Comparison of ENCODE assay signal across 23 cellular contexts in genomic region chr13:111514646-111515617, GRCh38.
"Had no signal": no experiment of that assay in that cellular context is flagged by ENCODE, and none has a peak within 500 bp of the region (broad histone marks: within the 10 kb centered on the region; RNA-seq: fewer than 3 reads in every experiment).

No MANE protein-coding gene starts in this region.

- H3K27ac Mint-ChIP-seq: activated CD4-positive, alpha-beta memory T cell treated with anti-CD3 and anti-CD28 coated beads, Interleukin-2, amount 10 ng/mL, durations not matched to agents 7 days and 5 days; activated CD4-positive, alpha-beta T cell treated with anti-CD3 and anti-CD28 coated beads, Interleukin-2, amount 10 ng/mL, durations not matched to agents 24 days and 14 days; activated naive CD4-positive, alpha-beta T cell treated with anti-CD3 and anti-CD28 coated beads, Interleukin-2, amount 50 U/mL, for 72 hours; activated T-helper 1 cell treated with anti-CD3 and anti-CD28 coated beads, Interleukin-12 subunit alpha, Interleukin-12 subunit beta, Interleukin-2, Interleukin-4 antibody, amounts not matched to agents 30 ng/mL and 10 ng/mL and 1 ng/mL, durations not matched to agents 14 hours and 24 hours and 36 hours; immature natural killer cell; memory B cell; nephron; progenitor cell of endocrine pancreas; stimulated activated naive CD8-positive, alpha-beta T cell treated with anti-CD3 and anti-CD28 coated beads, Interleukin-15, Interleukin-2, amounts not matched to agents 100 ng/mL and 50 ng/mL, for 24 hours; T-helper 1 cell treated with Interleukin-12 subunit alpha and Interleukin-12 subunit beta and Interleukin-4 antibody, amounts not matched to agents 30 μg/mL and 1 μg/mL, for 36 hours had no signal

- H3K9me3 Mint-ChIP-seq: activated CD4-positive, alpha-beta T cell treated with anti-CD3 and anti-CD28 coated beads, Interleukin-2, amount 10 ng/mL, durations not matched to agents 24 days and 14 days; activated naive CD4-positive, alpha-beta T cell treated with anti-CD3 and anti-CD28 coated beads, Interleukin-2, amount 50 U/mL, for 72 hours; activated T-helper 1 cell treated with anti-CD3 and anti-CD28 coated beads, Interleukin-12 subunit alpha, Interleukin-12 subunit beta, Interleukin-2, Interleukin-4 antibody, amounts not matched to agents 30 ng/mL and 10 ng/mL and 1 ng/mL, durations not matched to agents 14 hours and 24 hours and 36 hours; immature natural killer cell; nephron; stimulated activated naive CD8-positive, alpha-beta T cell treated with anti-CD3 and anti-CD28 coated beads, Interleukin-15, Interleukin-2, amounts not matched to agents 100 ng/mL and 50 ng/mL, for 24 hours; T-helper 1 cell treated with Interleukin-12 subunit alpha and Interleukin-12 subunit beta and Interleukin-4 antibody, amounts not matched to agents 30 μg/mL and 1 μg/mL, for 36 hours had no signal

- H3K27me3 Mint-ChIP-seq: activated CD4-positive, alpha-beta memory T cell treated with anti-CD3 and anti-CD28 coated beads, Interleukin-2, amount 10 ng/mL, durations not matched to agents 7 days and 5 days; activated CD4-positive, alpha-beta T cell treated with anti-CD3 and anti-CD28 coated beads, Interleukin-2, amount 10 ng/mL, durations not matched to agents 24 days and 14 days; stimulated activated naive CD8-positive, alpha-beta T cell treated with anti-CD3 and anti-CD28 coated beads, Interleukin-15, Interleukin-2, amounts not matched to agents 100 ng/mL and 50 ng/mL, for 24 hours had no signal

- H3K4me3 Mint-ChIP-seq: activated CD4-positive, alpha-beta memory T cell treated with anti-CD3 and anti-CD28 coated beads, Interleukin-2, amount 10 ng/mL, durations not matched to agents 7 days and 5 days; activated CD4-positive, alpha-beta T cell treated with anti-CD3 and anti-CD28 coated beads, Interleukin-2, amount 10 ng/mL, durations not matched to agents 24 days and 14 days; activated T-helper 1 cell treated with anti-CD3 and anti-CD28 coated beads, Interleukin-12 subunit alpha, Interleukin-12 subunit beta, Interleukin-2, Interleukin-4 antibody, amounts not matched to agents 30 ng/mL and 10 ng/mL and 1 ng/mL, durations not matched to agents 14 hours and 24 hours and 36 hours; brain; immature natural killer cell; memory B cell; nephron; stimulated activated naive CD8-positive, alpha-beta T cell treated with anti-CD3 and anti-CD28 coated beads, Interleukin-15, Interleukin-2, amounts not matched to agents 100 ng/mL and 50 ng/mL, for 24 hours; T-helper 1 cell treated with Interleukin-12 subunit alpha and Interleukin-12 subunit beta and Interleukin-4 antibody, amounts not matched to agents 30 μg/mL and 1 μg/mL, for 36 hours had no signal

- H3K36me3 ChIP-seq: tibial nerve, uterus had no signal

- H3K27me3 ChIP-seq: uterus had no signal

- H3K36me3 Mint-ChIP-seq: activated naive CD4-positive, alpha-beta T cell treated with anti-CD3 and anti-CD28 coated beads, Interleukin-2, amount 50 U/mL, for 72 hours; brain; immature natural killer cell; memory B cell had no signal

- DNase-seq: activated CD4-positive, alpha-beta memory T cell treated with anti-CD3 and anti-CD28 coated beads, Interleukin-2, amount 10 ng/mL, durations not matched to agents 7 days and 5 days; activated CD4-positive, alpha-beta T cell treated with anti-CD3 and anti-CD28 coated beads, Interleukin-2, amount 10 ng/mL, durations not matched to agents 24 days and 14 days; aorta; dermis blood vessel endothelial cell; effector CD8-positive, alpha-beta T cell; erythroblast; foreskin fibroblast; immature natural killer cell; kidney glomerular epithelial cell; retina; stimulated activated CD4-positive, alpha-beta T cell treated with anti-CD3 and anti-CD28 coated beads, Interleukin-12 subunit alpha, Interleukin-12 subunit beta, amount 100 ng/mL, for 4 hours; stimulated activated CD4-positive, alpha-beta T cell treated with anti-CD3 and anti-CD28 coated beads, Interleukin-4, amount 100 ng/mL, for 4 hours; uterus had no signal

- H3K4me1 ChIP-seq: tibial nerve, uterus had no signal

- H3K9me3 ChIP-seq: tibial nerve, uterus had no signal

- H3K4me3 ChIP-seq: tibial nerve, uterus had no signal

- ATAC-seq: activated CD4-positive, CD25-positive, alpha-beta regulatory T cell treated with anti-CD3 and anti-CD28 coated beads, Interleukin-2, amount 50 U/mL, for 24 hours; activated naive CD4-positive, alpha-beta T cell treated with anti-CD3 and anti-CD28 coated beads, Interleukin-2, amount 50 U/mL, for 72 hours had no signal

- H3K27ac ChIP-seq: tibial nerve, uterus had no signal

- H3K4me1 Mint-ChIP-seq: activated CD4-positive, alpha-beta memory T cell treated with anti-CD3 and anti-CD28 coated beads, Interleukin-2, amount 10 ng/mL, durations not matched to agents 7 days and 5 days; activated CD4-positive, alpha-beta T cell treated with anti-CD3 and anti-CD28 coated beads, Interleukin-2, amount 10 ng/mL, durations not matched to agents 24 days and 14 days; immature natural killer cell; memory B cell; nephron had no signal
